In genomic region chr2:37180640-37181039, GRCh38 we compare ENCODE assay signal across 2 cellular contexts.
A peak's percentile ranks its signal among the peaks of the same experiment; 100 is the strongest.
TF ChIP-seq lines count a peak whose summit lies in the region.

No MANE protein-coding gene starts in this region.

TF ChIP-seq in WTC11, 78 proteins besides CTCF, POLR2A, EP300 and RAD21:
- TF ChIP-seq, protein P1, sequence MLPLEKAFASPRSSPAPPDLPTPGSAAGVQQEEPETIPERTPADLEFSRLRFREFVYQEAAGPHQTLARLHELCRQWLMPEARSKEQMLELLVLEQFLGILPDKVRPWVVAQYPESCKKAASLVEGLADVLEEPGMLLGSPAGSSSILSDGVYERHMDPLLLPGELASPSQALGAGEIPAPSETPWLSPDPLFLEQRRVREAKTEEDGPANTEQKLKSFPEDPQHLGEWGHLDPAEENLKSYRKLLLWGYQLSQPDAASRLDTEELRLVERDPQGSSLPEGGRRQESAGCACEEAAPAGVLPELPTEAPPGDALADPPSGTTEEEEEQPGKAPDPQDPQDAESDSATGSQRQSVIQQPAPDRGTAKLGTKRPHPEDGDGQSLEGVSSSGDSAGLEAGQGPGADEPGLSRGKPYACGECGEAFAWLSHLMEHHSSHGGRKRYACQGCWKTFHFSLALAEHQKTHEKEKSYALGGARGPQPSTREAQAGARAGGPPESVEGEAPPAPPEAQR (CRISPR knock-in tag; IDR thresholded peaks at IDR 0.05): no peak
- no peak for TF ChIP-seq ZNF671 (CRISPR knock-in tag; IDR thresholded peaks at IDR 0.05)
- TF ChIP-seq ZNF121 (CRISPR knock-in tag; IDR thresholded peaks at IDR 0.05): peak; percentile 92
- no peak for TF ChIP-seq GABPB1 (CRISPR knock-in tag; IDR thresholded peaks at IDR 0.05)

TF ChIP-seq in H1, 55 proteins besides CTCF, POLR2A, EP300 and RAD21:
- TF ChIP-seq GABPA (IDR thresholded peaks at IDR 0.05; ENCODE audit: borderline replicate concordance, insufficient read depth, low read length) (no peak), POLR2AphosphoS5 (IDR thresholded peaks at IDR 0.05; ENCODE audit: low read depth, low read length) (no peak), CREB1 (IDR thresholded peaks at IDR 0.05) (no peak), ASH2L (IDR thresholded peaks at IDR 0.05; ENCODE audit: low read length) (no peak), TAF1 (IDR thresholded peaks at IDR 0.05; ENCODE audit: low read depth, low read length) (no peak), SUZ12 (IDR thresholded peaks at IDR 0.05; ENCODE audit: low read length) (no peak)
- TF ChIP-seq, protein P2, sequence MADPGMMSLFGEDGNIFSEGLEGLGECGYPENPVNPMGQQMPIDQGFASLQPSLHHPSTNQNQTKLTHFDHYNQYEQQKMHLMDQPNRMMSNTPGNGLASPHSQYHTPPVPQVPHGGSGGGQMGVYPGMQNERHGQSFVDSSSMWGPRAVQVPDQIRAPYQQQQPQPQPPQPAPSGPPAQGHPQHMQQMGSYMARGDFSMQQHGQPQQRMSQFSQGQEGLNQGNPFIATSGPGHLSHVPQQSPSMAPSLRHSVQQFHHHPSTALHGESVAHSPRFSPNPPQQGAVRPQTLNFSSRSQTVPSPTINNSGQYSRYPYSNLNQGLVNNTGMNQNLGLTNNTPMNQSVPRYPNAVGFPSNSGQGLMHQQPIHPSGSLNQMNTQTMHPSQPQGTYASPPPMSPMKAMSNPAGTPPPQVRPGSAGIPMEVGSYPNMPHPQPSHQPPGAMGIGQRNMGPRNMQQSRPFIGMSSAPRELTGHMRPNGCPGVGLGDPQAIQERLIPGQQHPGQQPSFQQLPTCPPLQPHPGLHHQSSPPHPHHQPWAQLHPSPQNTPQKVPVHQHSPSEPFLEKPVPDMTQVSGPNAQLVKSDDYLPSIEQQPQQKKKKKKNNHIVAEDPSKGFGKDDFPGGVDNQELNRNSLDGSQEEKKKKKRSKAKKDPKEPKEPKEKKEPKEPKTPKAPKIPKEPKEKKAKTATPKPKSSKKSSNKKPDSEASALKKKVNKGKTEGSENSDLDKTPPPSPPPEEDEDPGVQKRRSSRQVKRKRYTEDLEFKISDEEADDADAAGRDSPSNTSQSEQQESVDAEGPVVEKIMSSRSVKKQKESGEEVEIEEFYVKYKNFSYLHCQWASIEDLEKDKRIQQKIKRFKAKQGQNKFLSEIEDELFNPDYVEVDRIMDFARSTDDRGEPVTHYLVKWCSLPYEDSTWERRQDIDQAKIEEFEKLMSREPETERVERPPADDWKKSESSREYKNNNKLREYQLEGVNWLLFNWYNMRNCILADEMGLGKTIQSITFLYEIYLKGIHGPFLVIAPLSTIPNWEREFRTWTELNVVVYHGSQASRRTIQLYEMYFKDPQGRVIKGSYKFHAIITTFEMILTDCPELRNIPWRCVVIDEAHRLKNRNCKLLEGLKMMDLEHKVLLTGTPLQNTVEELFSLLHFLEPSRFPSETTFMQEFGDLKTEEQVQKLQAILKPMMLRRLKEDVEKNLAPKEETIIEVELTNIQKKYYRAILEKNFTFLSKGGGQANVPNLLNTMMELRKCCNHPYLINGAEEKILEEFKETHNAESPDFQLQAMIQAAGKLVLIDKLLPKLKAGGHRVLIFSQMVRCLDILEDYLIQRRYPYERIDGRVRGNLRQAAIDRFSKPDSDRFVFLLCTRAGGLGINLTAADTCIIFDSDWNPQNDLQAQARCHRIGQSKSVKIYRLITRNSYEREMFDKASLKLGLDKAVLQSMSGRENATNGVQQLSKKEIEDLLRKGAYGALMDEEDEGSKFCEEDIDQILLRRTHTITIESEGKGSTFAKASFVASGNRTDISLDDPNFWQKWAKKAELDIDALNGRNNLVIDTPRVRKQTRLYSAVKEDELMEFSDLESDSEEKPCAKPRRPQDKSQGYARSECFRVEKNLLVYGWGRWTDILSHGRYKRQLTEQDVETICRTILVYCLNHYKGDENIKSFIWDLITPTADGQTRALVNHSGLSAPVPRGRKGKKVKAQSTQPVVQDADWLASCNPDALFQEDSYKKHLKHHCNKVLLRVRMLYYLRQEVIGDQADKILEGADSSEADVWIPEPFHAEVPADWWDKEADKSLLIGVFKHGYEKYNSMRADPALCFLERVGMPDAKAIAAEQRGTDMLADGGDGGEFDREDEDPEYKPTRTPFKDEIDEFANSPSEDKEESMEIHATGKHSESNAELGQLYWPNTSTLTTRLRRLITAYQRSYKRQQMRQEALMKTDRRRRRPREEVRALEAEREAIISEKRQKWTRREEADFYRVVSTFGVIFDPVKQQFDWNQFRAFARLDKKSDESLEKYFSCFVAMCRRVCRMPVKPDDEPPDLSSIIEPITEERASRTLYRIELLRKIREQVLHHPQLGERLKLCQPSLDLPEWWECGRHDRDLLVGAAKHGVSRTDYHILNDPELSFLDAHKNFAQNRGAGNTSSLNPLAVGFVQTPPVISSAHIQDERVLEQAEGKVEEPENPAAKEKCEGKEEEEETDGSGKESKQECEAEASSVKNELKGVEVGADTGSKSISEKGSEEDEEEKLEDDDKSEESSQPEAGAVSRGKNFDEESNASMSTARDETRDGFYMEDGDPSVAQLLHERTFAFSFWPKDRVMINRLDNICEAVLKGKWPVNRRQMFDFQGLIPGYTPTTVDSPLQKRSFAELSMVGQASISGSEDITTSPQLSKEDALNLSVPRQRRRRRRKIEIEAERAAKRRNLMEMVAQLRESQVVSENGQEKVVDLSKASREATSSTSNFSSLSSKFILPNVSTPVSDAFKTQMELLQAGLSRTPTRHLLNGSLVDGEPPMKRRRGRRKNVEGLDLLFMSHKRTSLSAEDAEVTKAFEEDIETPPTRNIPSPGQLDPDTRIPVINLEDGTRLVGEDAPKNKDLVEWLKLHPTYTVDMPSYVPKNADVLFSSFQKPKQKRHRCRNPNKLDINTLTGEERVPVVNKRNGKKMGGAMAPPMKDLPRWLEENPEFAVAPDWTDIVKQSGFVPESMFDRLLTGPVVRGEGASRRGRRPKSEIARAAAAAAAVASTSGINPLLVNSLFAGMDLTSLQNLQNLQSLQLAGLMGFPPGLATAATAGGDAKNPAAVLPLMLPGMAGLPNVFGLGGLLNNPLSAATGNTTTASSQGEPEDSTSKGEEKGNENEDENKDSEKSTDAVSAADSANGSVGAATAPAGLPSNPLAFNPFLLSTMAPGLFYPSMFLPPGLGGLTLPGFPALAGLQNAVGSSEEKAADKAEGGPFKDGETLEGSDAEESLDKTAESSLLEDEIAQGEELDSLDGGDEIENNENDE (IDR thresholded peaks at IDR 0.05; ENCODE audit: insufficient replicate concordance, low read length): no peak
TF ChIP-seq in H1: peak in this region for 0.
